9 cellular contexts compared by ENCODE assay signal in genomic region chr1:205255941-205256780, GRCh38. TPM values are rescaled to one million over a fixed set of nuclear protein-coding genes. Genes with fewer than 3 reads are reported as not detected.
DNase-seq lines count a peak whose midpoint lies in the region; ATAC-seq, FAIRE-seq and TF ChIP-seq lines count a peak whose summit lies in the region.
"Had no signal": no experiment of that assay in that cellular context is flagged by ENCODE, and none has a peak within 500 bp of the region (broad histone marks: within the 10 kb centered on the region; RNA-seq: fewer than 3 reads in every experiment).

No MANE protein-coding gene starts in this region.

- H3K4me1 ChIP-seq in kidney (ENCODE audit: control insufficient read depth in 1 of 2, insufficient read depth in 1 of 2, low read depth in 1 of 2, low read length in 2 of 2) = no peaks in the 10 kb centered on the region

- no peaks in the 10 kb centered on the region for H3K9me3 Mint-ChIP-seq in activated B cell treated with CpG ODN at 0.5 μM for 24 hours
- H3K9me3 Mint-ChIP-seq: IgD-negative memory B cell had no signal

- H3K4me3 Mint-ChIP-seq in activated B cell treated with CpG ODN at 0.5 μM for 24 hours = no peak overlapping the region
- H3K4me3 Mint-ChIP-seq: IgD-negative memory B cell had no signal

- no peak overlapping the region for H3K4me3 ChIP-seq in cardiac fibroblast (replicated peaks in 1 of 2; ENCODE audit: low read depth in 2 of 2, low read length in 2 of 2)
- H3K4me3 ChIP-seq in kidney (ENCODE audit: low read length in 2 of 2) = no peak overlapping the region

- intact Hi-C loops in activated B cell treated with CpG ODN at 0.5 μM for 24 hours (cut with micrococcal nuclease) (loop anchor here (1.0 to 5.0 kb wide), 8 partner anchors 27 to 449 kb away; partner anchors contain the start of gene RBBP5), kidney (cut with DNase I) (loop anchor here (10.0 kb wide), 2 partner anchors 121 to 271 kb away; no protein-coding TSS in a partner anchor)

- POLR2A ChIA-PET in activated B cell treated with CpG ODN at 0.5 μM for 24 hours (lab: Charles Lee) = interaction anchor here (0.6 to 3.3 kb wide), 3 partner anchors 27 to 1395 kb away, joined by 3 to 29 read pairs (median 4); partner anchors contain the start of gene TMCC2

- peak overlapping the region in 1 of 2 donors; percentile 20 for H3K9ac ChIP-seq in kidney (ENCODE audit: low read length in 2 of 2)

- peaks cover 3% of the 10 kb centered on the region for H3K27me3 Mint-ChIP-seq in activated B cell treated with CpG ODN at 0.5 μM for 24 hours
- H3K27me3 Mint-ChIP-seq: IgD-negative memory B cell had no signal

- TF ChIP-seq CTCF in activated B cell treated with CpG ODN at 0.5 μM for 24 hours (IDR thresholded peaks at IDR 0.05) (peak; percentile 98), cardiac fibroblast (IDR thresholded peaks at IDR 0.05; ENCODE audit: low read depth, low read length) (peak; percentile 95), kidney (IDR thresholded peaks at IDR 0.05; ENCODE audit: borderline replicate concordance, extremely low read depth, insufficient read depth) (peak; percentile 100)

- no peaks in the 10 kb centered on the region for H3K9me3 ChIP-seq in kidney (ENCODE audit: control insufficient read depth in 1 of 2, low read length in 2 of 2)

- ATAC-seq in HG02678 (IDR thresholded peaks at IDR 0.05; ENCODE audit: unreplicated experiment) (peak; percentile 58), activated B cell treated with CpG ODN at 0.5 μM for 24 hours (ENCODE audit: low read depth) (peak; percentile 99), HG03097 (IDR thresholded peaks at IDR 0.05; ENCODE audit: low FRiP score, unreplicated experiment) (no peak)

- no peaks in the 10 kb centered on the region for H3K36me3 Mint-ChIP-seq in activated B cell treated with CpG ODN at 0.5 μM for 24 hours (ENCODE audit: low read depth)
- H3K36me3 Mint-ChIP-seq: IgD-negative memory B cell had no signal

- CTCF ChIA-PET in activated B cell treated with CpG ODN at 0.5 μM for 24 hours (lab: Charles Lee) = interaction anchor here (0.7 to 5.9 kb wide), 28 partner anchors 12 to 449 kb away, joined by 3 to 66 read pairs (median 5); partner anchors contain the start of genes RBBP5 and TMCC2

- no peaks in the 10 kb centered on the region for H3K4me1 Mint-ChIP-seq in activated B cell treated with CpG ODN at 0.5 μM for 24 hours

- FAIRE-seq in kidney (lab: Jason Lieb, UNC) = no peak

- H3K36me3 ChIP-seq in kidney (ENCODE audit: control insufficient read depth in 1 of 2, insufficient read depth in 2 of 2, low read length in 2 of 2) = no peaks in the 10 kb centered on the region

- H3K27ac Mint-ChIP-seq in activated B cell treated with CpG ODN at 0.5 μM for 24 hours = no peak overlapping the region
- H3K27ac Mint-ChIP-seq: IgD-negative memory B cell had no signal

- DNase-seq in COR-L47 (lab: John Stamatoyannopoulos, UW) (peak; percentile 75), NCI-H2227 treated with DMSO at 0.1 percent for 48 hours (lab: John Stamatoyannopoulos, UW) (peak; percentile 83), activated B cell treated with CpG ODN at 0.5 μM for 24 hours (peak; percentile 74), cardiac fibroblast (ENCODE audit: low read depth in 2 of 2) (peak; percentile 88 to 90), kidney (peak; percentile 94)
- peak; percentile 70 to 87 for DNase-seq in stimulated activated CD4-positive, alpha-beta T cell treated with anti-CD3 and anti-CD28 coated beads, Interleukin-1b, Interleukin-23, amount 100 ng/mL, for 1 hour (ENCODE audit: low read depth in 2 of 2)

- no peak overlapping the region for H3K27ac ChIP-seq in kidney (ENCODE audit: low read depth in 2 of 2, low read length in 2 of 2)

RNA-seq across cellular contexts. Expression of gene TMCC2, which starts 28.4 kb away (rescaled TPM):
- total RNA-seq in activated B cell treated with CpG ODN at 0.5 μM for 24 hours = 1.2 and 1.4 TPM in 2 replicates
- total RNA-seq in kidney = 1.3 TPM
- 3.5 TPM for polyA plus RNA-seq in kidney (ENCODE audit: insufficient read depth, low read depth, low replicate concordance)

RNA-seq across cellular contexts. Expression of gene DSTYK, which starts 44.7 kb away (rescaled TPM):
- total RNA-seq in activated B cell treated with CpG ODN at 0.5 μM for 24 hours = 7.3 and 9.6 TPM in 2 replicates
- total RNA-seq in kidney = 17.8 TPM
- polyA plus RNA-seq in kidney (ENCODE audit: insufficient read depth, low read depth, low replicate concordance) = 5.6 TPM
